22 cellular contexts compared by ENCODE assay signal in genomic region chr6:134115715-134116074, GRCh38.
DNase-seq lines count a peak whose midpoint lies in the region; ATAC-seq and TF ChIP-seq lines count a peak whose summit lies in the region.
"Had no signal": no experiment of that assay in that cellular context is flagged by ENCODE, and none has a peak within 500 bp of the region (broad histone marks: within the 10 kb centered on the region; RNA-seq: fewer than 3 reads in every experiment).

No MANE protein-coding gene starts in this region.

- no peak overlapping the region for H2BK120ac ChIP-seq in H9 (ENCODE audit: low read depth, low read length, poor library complexity, severe bottlenecking)

- no peaks in the 10 kb centered on the region for H3K79me2 ChIP-seq in H9 (ENCODE audit: insufficient read depth, low read length)

- H3K27me3 Mint-ChIP-seq in H9 (ENCODE audit: low read depth) = peaks cover 5% of the 10 kb centered on the region; the same call in 1 of the 2 replicates

- no peak overlapping the region; a peak in 1 of 7 replicates for H3K27ac Mint-ChIP-seq in H9
- H3K27ac Mint-ChIP-seq: activated CD4-positive, alpha-beta memory T cell treated with anti-CD3 and anti-CD28 coated beads for 36 hours; activated naive CD4-positive, alpha-beta T cell treated with anti-CD3 and anti-CD28 coated beads, Interleukin-2, amount 50 U/mL, for 24 hours; activated T-helper 17 cell treated with anti-CD3 and anti-CD28 coated beads, Interleukin-2, amount 50 U/mL, for 72 hours; nephron had no signal

- no peaks in the 10 kb centered on the region for H3K79me1 ChIP-seq in H9 (ENCODE audit: insufficient read depth, low read depth, low read length, poor library complexity, severe bottlenecking)

- H2AK5ac ChIP-seq in H9 (ENCODE audit: insufficient read length, low read length) = no peak overlapping the region

- no peak overlapping the region for H2BK12ac ChIP-seq in H9 (ENCODE audit: insufficient read length, low read depth, low read length)

- H4K8ac ChIP-seq in H9 (replicated peaks; ENCODE audit: insufficient read length, low read depth, low read length) = no peak overlapping the region

- no peak overlapping the region for H3K18ac ChIP-seq in H9 (ENCODE audit: insufficient read length, low read depth, low read length)

- H3T11ph ChIP-seq in H9 (ENCODE audit: low read length) = no peak overlapping the region

- H3K27ac ChIP-seq in BLaER1 treated with 17β-estradiol and CSF1 and Interleukin-3, amounts not matched to agents 10 nM and 100 nM = peak overlapping the region in 6 of 11 experiments; percentile 38 to 76 (median 71); a peak in 5 of 22 replicates
- H3K27ac ChIP-seq in layer of hippocampus (ENCODE audit: low read depth, low read length) (peak overlapping the region; percentile 59), H9 (ENCODE audit: insufficient read length, low read depth, low read length) (no peak overlapping the region)
- H3K27ac ChIP-seq: ascending aorta, C4-2B, skin epidermis had no signal

- no CpG with 5 or more reads among the region's 7 CpGs for WGBS in H9 (ENCODE audit: extremely low coverage, insufficient read length, low lambda C conversion rate)

- no peaks in the 10 kb centered on the region for H3K36me3 ChIP-seq in BLaER1 treated with 17β-estradiol and CSF1 and Interleukin-3, amounts not matched to agents 10 nM and 100 nM
- H3K36me3 ChIP-seq: ascending aorta had no signal

- H3K4me1 Mint-ChIP-seq in H9 = no peaks in the 10 kb centered on the region
- H3K4me1 Mint-ChIP-seq: activated T-helper 17 cell treated with anti-CD3 and anti-CD28 coated beads, Interleukin-2, amount 50 U/mL, for 72 hours; central memory CD8-positive, alpha-beta T cell; nephron had no signal

- H4K91ac ChIP-seq in H9 (ENCODE audit: insufficient read length, low read depth, low read length) = no peak overlapping the region

- no peak overlapping the region for H3K56ac ChIP-seq in H9 (ENCODE audit: insufficient read length, low read depth, low read length)

- H3K23me2 ChIP-seq in H9 (ENCODE audit: insufficient read length, low read depth, low read length, poor library complexity, severe bottlenecking) = no peaks in the 10 kb centered on the region

- no peak for TF ChIP-seq CTCF in H9 (conservative IDR thresholded peaks at IDR 0.05)

- ATAC-seq in GM21786 (IDR thresholded peaks at IDR 0.05; ENCODE audit: unreplicated experiment) = no peak
- ATAC-seq in HG03439 (IDR thresholded peaks at IDR 0.05; ENCODE audit: unreplicated experiment) = no peak
- ATAC-seq: activated T-helper 17 cell treated with anti-CD3 and anti-CD28 coated beads, Interleukin-2, amount 50 U/mL, for 72 hours had no signal

- no peak overlapping the region for H3K14ac ChIP-seq in H9 (ENCODE audit: insufficient read depth, low read length)

- no peaks in the 10 kb centered on the region; a peak in 1 of 7 replicates for H3K36me3 Mint-ChIP-seq in H9 (ENCODE audit: insufficient read depth in 1 of 3, low read depth in 3 of 3)
- H3K36me3 Mint-ChIP-seq: activated CD4-positive, alpha-beta memory T cell treated with anti-CD3 and anti-CD28 coated beads for 36 hours; activated naive CD4-positive, alpha-beta T cell treated with anti-CD3 and anti-CD28 coated beads, Interleukin-2, amount 50 U/mL, for 24 hours had no signal

- no peak overlapping the region for H4K5ac ChIP-seq in H9 (ENCODE audit: insufficient read length, low read depth, low read length)

- no peak overlapping the region for H2AFZ ChIP-seq in H9 (ENCODE audit: low read length)

- H3K4me1 ChIP-seq in BLaER1 treated with 17β-estradiol and CSF1 and Interleukin-3, amounts not matched to agents 10 nM and 100 nM = peaks cover 17 to 46% (median 32%) of the 10 kb centered on the region in 10 experiments
- no peaks in the 10 kb centered on the region for H3K4me1 ChIP-seq in H9 (ENCODE audit: insufficient read depth, low read length)
- H3K4me1 ChIP-seq: ascending aorta had no signal

- H3K27me3 ChIP-seq in BLaER1 treated with 17β-estradiol and CSF1 and Interleukin-3, amounts not matched to agents 10 nM and 100 nM = no peaks in the 10 kb centered on the region
- H3K27me3 ChIP-seq in layer of hippocampus (ENCODE audit: control insufficient read depth, insufficient read depth, low read length) = no peaks in the 10 kb centered on the region
- no peaks in the 10 kb centered on the region for H3K27me3 ChIP-seq in H9 (ENCODE audit: insufficient read depth, low read length)
- H3K27me3 ChIP-seq: ascending aorta had no signal

- no peak overlapping the region for H2BK15ac ChIP-seq in H9 (ENCODE audit: low read depth, low read length)

- no peak overlapping the region for H3K4me3 ChIP-seq in BLaER1 treated with 17β-estradiol and CSF1 and Interleukin-3, amounts not matched to agents 10 nM and 100 nM
- H3K4me3 ChIP-seq: ascending aorta, skin epidermis had no signal

- peaks cover 0 to 13% (median 11%) of the 10 kb centered on the region in 11 experiments; a peak in 13 of 22 replicates for H3K9me3 ChIP-seq in BLaER1 treated with 17β-estradiol and CSF1 and Interleukin-3, amounts not matched to agents 10 nM and 100 nM (replicated peaks in 1 of 11)
- no peaks in the 10 kb centered on the region for H3K9me3 ChIP-seq in H9 (ENCODE audit: control insufficient read depth, low read depth, low read length)
- H3K9me3 ChIP-seq: ascending aorta had no signal

- H3K23ac ChIP-seq in H9 (ENCODE audit: insufficient read length, low read depth, low read length) = no peak overlapping the region

- no peaks in the 10 kb centered on the region for H4K20me1 ChIP-seq in BLaER1 treated with 17β-estradiol and CSF1 and Interleukin-3, amounts not matched to agents 10 nM and 100 nM
- no peaks in the 10 kb centered on the region for H4K20me1 ChIP-seq in H9 (ENCODE audit: control insufficient read depth, insufficient read depth, insufficient read length)

- no peak overlapping the region for H3K4ac ChIP-seq in H9 (ENCODE audit: low read depth, low read length)

- H3K9ac ChIP-seq in BLaER1 treated with 17β-estradiol and CSF1 and Interleukin-3, amounts not matched to agents 10 nM and 100 nM = no peak overlapping the region
- no peak overlapping the region for H3K9ac ChIP-seq in H9 (ENCODE audit: extremely low read depth, insufficient read length, low read length)

- peak in 45 of 56 donors; percentile 7 to 80 (median 44) for DNase-seq in amygdala (lab: John Stamatoyannopoulos, UW)
- DNase-seq in putamen (ENCODE audit: low spot score) = peak; percentile 85
- DNase-seq in H9 = no peak
- DNase-seq: activated CD4-positive, alpha-beta memory T cell treated with anti-CD3 and anti-CD28 coated beads for 36 hours; activated CD8-positive, alpha-beta memory T cell treated with anti-CD3 and anti-CD28 coated beads, Interleukin-2, amount 50 U/mL, for 48 hours; Calu3; glutamatergic neuron; NCI-H1048; NCI-H187 treated with DMSO at 0.1 percent for 48 hours; NCI-H82; OCI-M1 had no signal

- H2BK5ac ChIP-seq in H9 (ENCODE audit: insufficient read length, low read length) = no peak overlapping the region

- H2BK20ac ChIP-seq in H9 (ENCODE audit: low read depth, low read length, poor library complexity, severe bottlenecking) = no peak overlapping the region

- H3K4me3 Mint-ChIP-seq in H9 = no peak overlapping the region
- H3K4me3 Mint-ChIP-seq: activated CD4-positive, alpha-beta memory T cell treated with anti-CD3 and anti-CD28 coated beads for 36 hours; activated naive CD4-positive, alpha-beta T cell treated with anti-CD3 and anti-CD28 coated beads, Interleukin-2, amount 50 U/mL, for 24 hours; activated T-helper 17 cell treated with anti-CD3 and anti-CD28 coated beads, Interleukin-2, amount 50 U/mL, for 72 hours; central memory CD8-positive, alpha-beta T cell; nephron had no signal

- peaks cover 0 to 3% of the 10 kb centered on the region in 2 experiments; a peak in 1 of 5 replicates for H3K9me3 Mint-ChIP-seq in H9
- H3K9me3 Mint-ChIP-seq: activated CD4-positive, alpha-beta memory T cell treated with anti-CD3 and anti-CD28 coated beads for 36 hours; activated naive CD4-positive, alpha-beta T cell treated with anti-CD3 and anti-CD28 coated beads, Interleukin-2, amount 50 U/mL, for 24 hours; activated T-helper 17 cell treated with anti-CD3 and anti-CD28 coated beads, Interleukin-2, amount 50 U/mL, for 72 hours; central memory CD8-positive, alpha-beta T cell had no signal

- H3K4me2 ChIP-seq in BLaER1 treated with 17β-estradiol and CSF1 and Interleukin-3, amounts not matched to agents 10 nM and 100 nM = 0 out of 22 replicates have a peak overlapping the region, but pooled peaks of 1 of the 11 experiments have one; percentile 6
- no peak overlapping the region for H3K4me2 ChIP-seq in H9 (ENCODE audit: insufficient read depth, insufficient read length, low read length)
